ENCODE assay signal across 1 cellular context in genomic region chr16:680967-681745, GRCh38.
TF ChIP-seq lines count a peak whose summit lies in the region.

No MANE protein-coding gene starts in this region.

TF ChIP-seq in HEK293, 187 proteins besides CTCF, POLR2A, EP300 and RAD21 (continued from another document):
- TF ChIP-seq ZNF433 (tag by site-specific recombination; IDR thresholded peaks at IDR 0.05; ENCODE audit: low read depth) (no peak), PRDM10 (tag by site-specific recombination; IDR thresholded peaks at IDR 0.05) (no peak)
